24 cellular contexts compared by ENCODE assay signal in genomic region chr13:49271264-49271663, GRCh38. TPM values are rescaled to one million over a fixed set of nuclear protein-coding genes. Genes with fewer than 3 reads are reported as not detected.
A peak's percentile ranks its signal among the peaks of the same experiment; 100 is the strongest.
DNase-seq lines count a peak whose midpoint lies in the region; ATAC-seq and FAIRE-seq lines count a peak whose summit lies in the region.
"Had no signal": no experiment of that assay in that cellular context is flagged by ENCODE, and none has a peak within 500 bp of the region (broad histone marks: within the 10 kb centered on the region; RNA-seq: fewer than 3 reads in every experiment).

No MANE protein-coding gene starts in this region.

- CTCF ChIA-PET in activated CD4-positive, alpha-beta T cell treated with anti-CD3 and anti-CD28 coated beads for 36 hours (lab: Charles Lee): interaction anchor here (1.0 to 2.5 kb wide), 2 partner anchors 9 to 335 kb away, joined by 3 to 11 read pairs; no protein-coding TSS in a partner anchor

- intact Hi-C loops in activated CD4-positive, alpha-beta T cell treated with anti-CD3 and anti-CD28 coated beads for 36 hours (cut with DNase I, micrococcal nuclease): loop anchor here in 1 of 2 experiments (5.0 kb wide), 1 partner anchor 159 kb away; no protein-coding TSS in a partner anchor
- intact Hi-C loops in sciatic nerve (cut with DNase I): no loop called here

- no peaks in the 10 kb centered on the region for H3K27me3 Mint-ChIP-seq in activated CD4-positive, alpha-beta T cell treated with anti-CD3 and anti-CD28 coated beads for 36 hours
- no peaks in the 10 kb centered on the region for H3K27me3 Mint-ChIP-seq in activated T-helper 17 cell treated with anti-CD3 and anti-CD28 coated beads, Interleukin-2, amount 50 U/mL, for 72 hours
- H3K27me3 Mint-ChIP-seq in stimulated activated naive B cell treated with anti-CD40 and anti-IgM and Interleukin-4, amounts not matched to agents 10 μg/mL and 1 μg/mL and 100 μg/mL, for 72 hours: no peaks in the 10 kb centered on the region
- H3K27me3 Mint-ChIP-seq: CD4-positive, alpha-beta T cell had no signal

- DNase-seq in activated CD4-positive, alpha-beta T cell treated with anti-CD3 and anti-CD28 coated beads for 36 hours: no peak
- no peak for DNase-seq in activated CD4-positive, alpha-beta T cell treated with anti-CD3 and anti-CD28 coated beads, Interleukin-2, amount 50 U/mL, for 48 hours
- no peak for DNase-seq in GM18507 (ENCODE audit: extremely low spot score, insufficient read length, low read depth)
- no peak for DNase-seq in stimulated activated naive B cell treated with anti-CD40 and anti-IgM and Interleukin-4, amounts not matched to agents 10 μg/mL and 1 μg/mL and 100 μg/mL, for 72 hours
- no peak for DNase-seq in sciatic nerve (ENCODE audit: low spot score)
- no peak for DNase-seq in NK-92 treated with Interleukin-12 subunit alpha and Interleukin-12 subunit beta, amount 100 ng/mL, for 24 hours (lab: John Stamatoyannopoulos, UW)
- DNase-seq: ACHN; Caco-2; CD4-positive, alpha-beta T cell; DMS 273 treated with DMSO at 0.1 percent for 48 hours; DMS79 treated with DMSO at 0.1 percent for 48 hours; Karpas-422; NCI-H1694 treated with DMSO at 0.1 percent for 48 hours; NCI-H2081 treated with DMSO at 0.1 percent for 48 hours; NCI-H2171 treated with DMSO at 0.1 percent for 48 hours; NCI-H524 treated with DMSO at 0.1 percent for 48 hours; NCI-H82; Peyer's patch had no signal

- no peaks in the 10 kb centered on the region for H3K9me3 Mint-ChIP-seq in activated CD4-positive, alpha-beta T cell treated with anti-CD3 and anti-CD28 coated beads for 36 hours (ENCODE audit: low read depth)
- no peaks in the 10 kb centered on the region for H3K9me3 Mint-ChIP-seq in activated T-helper 17 cell treated with anti-CD3 and anti-CD28 coated beads, Interleukin-2, amount 50 U/mL, for 72 hours
- H3K9me3 Mint-ChIP-seq in stimulated activated naive B cell treated with anti-CD40 and anti-IgM and Interleukin-4, amounts not matched to agents 10 μg/mL and 1 μg/mL and 100 μg/mL, for 72 hours: no peaks in the 10 kb centered on the region
- H3K9me3 Mint-ChIP-seq: CD4-positive, alpha-beta T cell; GM23338 had no signal

- H3K4me1 Mint-ChIP-seq in activated CD4-positive, alpha-beta T cell treated with anti-CD3 and anti-CD28 coated beads for 36 hours: peaks cover 12% of the 10 kb centered on the region
- H3K4me1 Mint-ChIP-seq in activated T-helper 17 cell treated with anti-CD3 and anti-CD28 coated beads, Interleukin-2, amount 50 U/mL, for 72 hours: no peaks in the 10 kb centered on the region
- H3K4me1 Mint-ChIP-seq in stimulated activated naive B cell treated with anti-CD40 and anti-IgM and Interleukin-4, amounts not matched to agents 10 μg/mL and 1 μg/mL and 100 μg/mL, for 72 hours: peaks cover 0 to 3% of the 10 kb centered on the region in 2 donors
- H3K4me1 Mint-ChIP-seq: GM23338 had no signal

- POLR2A ChIA-PET in activated CD4-positive, alpha-beta T cell treated with anti-CD3 and anti-CD28 coated beads for 36 hours (lab: Charles Lee): interaction anchor here (0.6 kb wide), 1 partner anchor 947 kb away, joined by 3 read pairs; no protein-coding TSS in a partner anchor

- H3K36me3 Mint-ChIP-seq in activated CD4-positive, alpha-beta T cell treated with anti-CD3 and anti-CD28 coated beads for 36 hours (ENCODE audit: low read depth): peaks cover 10% of the 10 kb centered on the region
- peaks cover 28% of the 10 kb centered on the region for H3K36me3 Mint-ChIP-seq in activated T-helper 17 cell treated with anti-CD3 and anti-CD28 coated beads, Interleukin-2, amount 50 U/mL, for 72 hours (ENCODE audit: low read depth)
- H3K36me3 Mint-ChIP-seq in stimulated activated naive B cell treated with anti-CD40 and anti-IgM and Interleukin-4, amounts not matched to agents 10 μg/mL and 1 μg/mL and 100 μg/mL, for 72 hours: peaks cover 8 to 21% of the 10 kb centered on the region in 2 donors

- peak; percentile 94 for ATAC-seq in activated CD4-positive, alpha-beta T cell treated with anti-CD3 and anti-CD28 coated beads for 36 hours
- peak; percentile 95 for ATAC-seq in activated T-helper 17 cell treated with anti-CD3 and anti-CD28 coated beads, Interleukin-2, amount 50 U/mL, for 72 hours (replicated peaks)
- peak; percentile 44 to 66 for ATAC-seq in stimulated activated naive B cell treated with anti-CD40 and anti-IgM and Interleukin-4, amounts not matched to agents 10 μg/mL and 1 μg/mL and 100 μg/mL, for 72 hours (replicated peaks)
- ATAC-seq in sciatic nerve (no peak), GM21381 (IDR thresholded peaks at IDR 0.05; ENCODE audit: unreplicated experiment) (no peak)
- ATAC-seq: GM23338, HCT116 had no signal

- FAIRE-seq in GM18507 (lab: Jason Lieb, UNC): peak; percentile 48

- no peak overlapping the region for H3K27ac Mint-ChIP-seq in activated CD4-positive, alpha-beta T cell treated with anti-CD3 and anti-CD28 coated beads for 36 hours
- H3K27ac Mint-ChIP-seq in activated T-helper 17 cell treated with anti-CD3 and anti-CD28 coated beads, Interleukin-2, amount 50 U/mL, for 72 hours: no peak overlapping the region
- no peak overlapping the region for H3K27ac Mint-ChIP-seq in stimulated activated naive B cell treated with anti-CD40 and anti-IgM and Interleukin-4, amounts not matched to agents 10 μg/mL and 1 μg/mL and 100 μg/mL, for 72 hours
- H3K27ac Mint-ChIP-seq: CD4-positive, alpha-beta T cell; GM23338 had no signal

- H3K4me3 Mint-ChIP-seq in activated CD4-positive, alpha-beta T cell treated with anti-CD3 and anti-CD28 coated beads for 36 hours: no peak overlapping the region
- no peak overlapping the region for H3K4me3 Mint-ChIP-seq in activated T-helper 17 cell treated with anti-CD3 and anti-CD28 coated beads, Interleukin-2, amount 50 U/mL, for 72 hours
- no peak overlapping the region for H3K4me3 Mint-ChIP-seq in stimulated activated naive B cell treated with anti-CD40 and anti-IgM and Interleukin-4, amounts not matched to agents 10 μg/mL and 1 μg/mL and 100 μg/mL, for 72 hours
- H3K4me3 Mint-ChIP-seq: CD4-positive, alpha-beta T cell; GM23338 had no signal

RNA-seq across cellular contexts. Expression of gene CDADC1, which starts 23.5 kb away (rescaled TPM):
- total RNA-seq in activated CD4-positive, alpha-beta T cell treated with anti-CD3 and anti-CD28 coated beads for 36 hours: 1 to 10 TPM; 8.5 to 9.7 TPM
- 10 to 100 TPM in 1 of 2 donors, 1 to 10 TPM in 1; 7.5 to 10.2 TPM for total RNA-seq in activated T-helper 17 cell treated with anti-CD3 and anti-CD28 coated beads, Interleukin-2, amount 50 U/mL, for 72 hours
- total RNA-seq in sciatic nerve: 17.7 TPM

RNA-seq across cellular contexts. Expression of gene MLNR, which starts 51.1 kb away (rescaled TPM):
- not detected for total RNA-seq in activated CD4-positive, alpha-beta T cell treated with anti-CD3 and anti-CD28 coated beads for 36 hours
- total RNA-seq in activated T-helper 17 cell treated with anti-CD3 and anti-CD28 coated beads, Interleukin-2, amount 50 U/mL, for 72 hours: not detected
- not detected for total RNA-seq in sciatic nerve
- total RNA-seq: Caco-2; CD4-positive, alpha-beta T cell; M059J; OCI-LY7; Peyer's patch had no signal

Comparison
In these comparisons a context has a peak if more than half of its experiments do, and no peak if none do; other contexts are left out.
1. ATAC-seq: peak in activated CD4-positive, alpha-beta T cell treated with anti-CD3 and anti-CD28 coated beads for 36 hours (single experiment), activated T-helper 17 cell treated with anti-CD3 and anti-CD28 coated beads, Interleukin-2, amount 50 U/mL, for 72 hours (single experiment) and stimulated activated naive B cell treated with anti-CD40 and anti-IgM and Interleukin-4, amounts not matched to agents 10 μg/mL and 1 μg/mL and 100 μg/mL, for 72 hours (2 of 2); none in sciatic nerve (single experiment) and GM21381 (single experiment).